In the genomic region with DNA sequence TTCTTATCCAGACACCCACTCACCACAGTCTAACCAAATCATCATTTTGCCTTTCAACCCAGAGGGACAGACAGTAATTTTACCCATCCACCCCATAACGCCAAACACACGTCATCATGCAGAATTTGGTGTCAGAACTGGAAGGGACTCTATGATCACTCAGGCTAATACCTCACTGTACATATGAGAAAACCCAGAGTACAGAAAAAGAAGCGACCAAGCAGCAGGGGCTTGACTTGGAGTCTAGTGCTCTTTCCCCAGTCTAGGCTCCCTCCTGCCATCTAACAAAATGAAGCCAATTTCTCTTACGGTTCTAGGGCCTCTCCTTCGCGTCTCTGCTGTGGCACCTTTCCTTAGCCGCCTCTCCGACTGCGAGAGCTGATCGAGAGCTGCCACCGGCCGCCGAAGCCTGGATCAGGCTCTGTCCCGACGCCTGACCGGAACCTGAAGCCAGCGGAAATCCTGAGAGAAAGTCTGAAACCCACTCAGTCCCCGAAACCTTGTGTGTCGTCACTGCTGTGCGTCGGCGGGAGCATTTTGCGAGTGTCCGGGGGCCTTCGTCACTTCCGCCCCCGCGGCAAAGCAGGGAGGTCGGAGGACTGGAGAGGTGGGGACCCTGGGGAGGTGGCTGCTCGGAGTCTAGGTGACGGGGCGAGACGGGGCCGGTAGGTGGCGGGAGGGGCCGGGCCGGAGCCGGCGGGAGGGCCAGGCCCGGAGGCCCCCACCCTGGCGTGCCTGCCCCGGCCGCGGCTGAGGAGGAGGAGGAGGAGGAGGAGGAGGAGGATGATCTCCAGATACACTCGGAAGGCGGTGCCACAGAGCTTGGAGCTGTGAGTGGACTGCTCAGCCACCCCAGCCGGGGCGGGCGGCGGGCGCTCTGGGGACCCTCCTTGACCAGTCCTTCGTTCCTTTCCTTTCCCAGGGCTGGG, we compare ENCODE assay signal across 1 cellular context.
TF ChIP-seq lines count a peak whose summit lies in the region.

A gene (minus strand): TSS at position 452 of the 929 bp plus-strand sequence. CDS start 4,071 bp downstream, outside the sequence.
A gene (plus strand): TSS at position 563 of the 929 bp plus-strand sequence. CDS start 221 bp downstream, at position 784.

TF ChIP-seq in HepG2, 621 proteins besides CTCF, POLR2A, EP300 and RAD21 (continued from another document):
- TF ChIP-seq, protein P1, sequence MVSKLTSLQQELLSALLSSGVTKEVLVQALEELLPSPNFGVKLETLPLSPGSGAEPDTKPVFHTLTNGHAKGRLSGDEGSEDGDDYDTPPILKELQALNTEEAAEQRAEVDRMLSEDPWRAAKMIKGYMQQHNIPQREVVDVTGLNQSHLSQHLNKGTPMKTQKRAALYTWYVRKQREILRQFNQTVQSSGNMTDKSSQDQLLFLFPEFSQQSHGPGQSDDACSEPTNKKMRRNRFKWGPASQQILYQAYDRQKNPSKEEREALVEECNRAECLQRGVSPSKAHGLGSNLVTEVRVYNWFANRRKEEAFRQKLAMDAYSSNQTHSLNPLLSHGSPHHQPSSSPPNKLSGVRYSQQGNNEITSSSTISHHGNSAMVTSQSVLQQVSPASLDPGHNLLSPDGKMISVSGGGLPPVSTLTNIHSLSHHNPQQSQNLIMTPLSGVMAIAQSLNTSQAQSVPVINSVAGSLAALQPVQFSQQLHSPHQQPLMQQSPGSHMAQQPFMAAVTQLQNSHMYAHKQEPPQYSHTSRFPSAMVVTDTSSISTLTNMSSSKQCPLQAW (CRISPR knock-in tag; IDR thresholded peaks at IDR 0.05) = peak; percentile 88
- TF ChIP-seq RCOR2 (CRISPR knock-in tag; IDR thresholded peaks at IDR 0.05) (no peak), ZNF460 (CRISPR knock-in tag; IDR thresholded peaks at IDR 0.05; ENCODE audit: borderline replicate concordance) (no peak; the same call in 1 of the 2 replicates), ZC3H13 (CRISPR knock-in tag; IDR thresholded peaks at IDR 0.05) (peak; percentile 61), ZBTB20 (CRISPR knock-in tag; IDR thresholded peaks at IDR 0.05; ENCODE audit: borderline replicate concordance, low read depth) (peak; percentile 79; the same call in 1 of the 2 replicates), TBL1XR1 (IDR thresholded peaks at IDR 0.05; ENCODE audit: borderline replicate concordance, low read length, partially characterized antibody) (peak; percentile 23), YY1 (IDR thresholded peaks at IDR 0.05; ENCODE audit: insufficient read depth, insufficient replicate concordance, low read depth, low read length) (peak; percentile 73), ZNF121 (CRISPR knock-in tag; IDR thresholded peaks at IDR 0.05) (no peak), ZNF775 (CRISPR knock-in tag; IDR thresholded peaks at IDR 0.05; ENCODE audit: borderline replicate concordance) (no peak), KLF6 (CRISPR knock-in tag; IDR thresholded peaks at IDR 0.05) (peak; percentile 77), ZNF337 (CRISPR knock-in tag; IDR thresholded peaks at IDR 0.05; ENCODE audit: borderline replicate concordance, low read depth) (0 out of 2 replicates have a peak, but pooled peaks have one; percentile 61), SPEN (CRISPR knock-in tag; IDR thresholded peaks at IDR 0.05; ENCODE audit: low read depth) (peak; percentile 98), ZNF260 (CRISPR knock-in tag; IDR thresholded peaks at IDR 0.05; ENCODE audit: borderline replicate concordance, low read depth) (no peak), ZKSCAN8 (CRISPR knock-in tag; IDR thresholded peaks at IDR 0.05; ENCODE audit: borderline replicate concordance) (peak; percentile 70; the same call in 1 of the 2 replicates), BRCA1 (CRISPR knock-in tag; IDR thresholded peaks at IDR 0.05) (no peak), RBM39 (IDR thresholded peaks at IDR 0.05; ENCODE audit: low read depth, low read length, poor library complexity, severe bottlenecking) (peak; percentile 82), ZSCAN20 (CRISPR knock-in tag; IDR thresholded peaks at IDR 0.05; ENCODE audit: borderline replicate concordance) (peak; percentile 72; the same call in 1 of the 2 replicates), SAFB2 (CRISPR knock-in tag; IDR thresholded peaks at IDR 0.05; ENCODE audit: borderline replicate concordance, low read depth) (peak; percentile 72), KAT8 (CRISPR knock-in tag; IDR thresholded peaks at IDR 0.05) (peak; percentile 99), IKZF1 (IDR thresholded peaks at IDR 0.05) (no peak)
- TF ChIP-seq, protein P2, sequence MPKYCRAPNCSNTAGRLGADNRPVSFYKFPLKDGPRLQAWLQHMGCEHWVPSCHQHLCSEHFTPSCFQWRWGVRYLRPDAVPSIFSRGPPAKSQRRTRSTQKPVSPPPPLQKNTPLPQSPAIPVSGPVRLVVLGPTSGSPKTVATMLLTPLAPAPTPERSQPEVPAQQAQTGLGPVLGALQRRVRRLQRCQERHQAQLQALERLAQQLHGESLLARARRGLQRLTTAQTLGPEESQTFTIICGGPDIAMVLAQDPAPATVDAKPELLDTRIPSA (CRISPR knock-in tag; IDR thresholded peaks at IDR 0.05; ENCODE audit: borderline replicate concordance) = 0 out of 2 replicates have a peak, but pooled peaks have one; percentile 71
- TF ChIP-seq, protein P3, sequence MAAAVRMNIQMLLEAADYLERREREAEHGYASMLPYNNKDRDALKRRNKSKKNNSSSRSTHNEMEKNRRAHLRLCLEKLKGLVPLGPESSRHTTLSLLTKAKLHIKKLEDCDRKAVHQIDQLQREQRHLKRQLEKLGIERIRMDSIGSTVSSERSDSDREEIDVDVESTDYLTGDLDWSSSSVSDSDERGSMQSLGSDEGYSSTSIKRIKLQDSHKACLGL (CRISPR knock-in tag; IDR thresholded peaks at IDR 0.05) = peak; percentile 52; the same call in 1 of the 2 replicates
- TF ChIP-seq, protein P4, sequence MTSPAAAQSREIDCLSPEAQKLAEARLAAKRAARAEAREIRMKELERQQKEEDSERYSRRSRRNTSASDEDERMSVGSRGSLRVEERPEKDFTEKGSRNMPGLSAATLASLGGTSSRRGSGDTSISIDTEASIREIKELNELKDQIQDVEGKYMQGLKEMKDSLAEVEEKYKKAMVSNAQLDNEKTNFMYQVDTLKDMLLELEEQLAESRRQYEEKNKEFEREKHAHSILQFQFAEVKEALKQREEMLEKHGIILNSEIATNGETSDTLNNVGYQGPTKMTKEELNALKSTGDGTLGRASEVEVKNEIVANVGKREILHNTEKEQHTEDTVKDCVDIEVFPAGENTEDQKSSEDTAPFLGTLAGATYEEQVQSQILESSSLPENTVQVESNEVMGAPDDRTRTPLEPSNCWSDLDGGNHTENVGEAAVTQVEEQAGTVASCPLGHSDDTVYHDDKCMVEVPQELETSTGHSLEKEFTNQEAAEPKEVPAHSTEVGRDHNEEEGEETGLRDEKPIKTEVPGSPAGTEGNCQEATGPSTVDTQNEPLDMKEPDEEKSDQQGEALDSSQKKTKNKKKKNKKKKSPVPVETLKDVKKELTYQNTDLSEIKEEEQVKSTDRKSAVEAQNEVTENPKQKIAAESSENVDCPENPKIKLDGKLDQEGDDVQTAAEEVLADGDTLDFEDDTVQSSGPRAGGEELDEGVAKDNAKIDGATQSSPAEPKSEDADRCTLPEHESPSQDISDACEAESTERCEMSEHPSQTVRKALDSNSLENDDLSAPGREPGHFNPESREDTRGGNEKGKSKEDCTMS (CRISPR knock-in tag; conservative IDR thresholded peaks at IDR 0.05) = no peak
- TF ChIP-seq, protein P5, sequence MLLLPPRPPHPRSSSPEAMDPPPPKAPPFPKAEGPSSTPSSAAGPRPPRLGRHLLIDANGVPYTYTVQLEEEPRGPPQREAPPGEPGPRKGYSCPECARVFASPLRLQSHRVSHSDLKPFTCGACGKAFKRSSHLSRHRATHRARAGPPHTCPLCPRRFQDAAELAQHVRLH (CRISPR knock-in tag; IDR thresholded peaks at IDR 0.05; ENCODE audit: borderline replicate concordance, low read depth) = peak; percentile 60
TF ChIP-seq in HepG2: peak in this region for 288.
